Comparison of ENCODE assay signal across 21 cellular contexts in the genomic region with DNA sequence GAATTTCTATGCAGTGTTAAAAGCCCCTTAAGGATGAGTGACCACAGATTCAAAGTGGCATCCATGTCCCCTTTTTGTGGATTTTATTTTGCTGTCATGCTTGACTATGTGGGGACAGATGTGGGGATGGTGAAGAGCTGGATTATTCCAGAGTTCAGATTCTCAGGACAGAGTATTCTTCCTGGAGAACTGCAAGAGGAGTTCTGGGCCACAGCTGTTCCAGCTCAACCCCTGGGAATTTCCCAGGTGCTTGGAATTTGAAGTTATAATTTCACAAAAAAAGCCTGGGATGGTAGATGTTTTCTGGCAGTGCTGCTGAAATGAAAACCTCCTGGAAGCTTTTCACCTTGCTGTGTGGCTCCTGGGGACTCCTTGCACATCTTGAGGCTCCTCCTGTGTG.
A peak's percentile ranks its signal among the peaks of the same experiment; 100 is the strongest.
DNase-seq lines count a peak whose midpoint lies in the region; ATAC-seq and TF ChIP-seq lines count a peak whose summit lies in the region.
"Had no signal": no experiment of that assay in that cellular context is flagged by ENCODE, and none has a peak within 500 bp of the region (broad histone marks: within the 10 kb centered on the region; RNA-seq: fewer than 3 reads in every experiment).

No MANE protein-coding gene starts in this region.

- no peak overlapping the region for H4K91ac ChIP-seq in mesenchymal stem cell (ENCODE audit: low read length)

- H3K9me3 ChIP-seq in heart right ventricle, result no peaks in the 10 kb centered on the region
- no peaks in the 10 kb centered on the region for H3K9me3 ChIP-seq in mesenchymal stem cell (ENCODE audit: control insufficient read depth, low read length)
- H3K9me3 ChIP-seq: colonic mucosa, upper lobe of left lung had no signal

- H3K27me3 Mint-ChIP-seq in activated CD4-positive, alpha-beta memory T cell treated with anti-CD3 and anti-CD28 coated beads for 36 hours, result no peaks in the 10 kb centered on the region
- H3K27me3 Mint-ChIP-seq: activated CD4-positive, alpha-beta T cell treated with anti-CD3 and anti-CD28 coated beads for 36 hours; CD4-positive, alpha-beta T cell had no signal

- no peak overlapping the region for H3K27ac Mint-ChIP-seq in activated CD4-positive, alpha-beta memory T cell treated with anti-CD3 and anti-CD28 coated beads for 36 hours
- H3K27ac Mint-ChIP-seq: activated CD4-positive, alpha-beta T cell treated with anti-CD3 and anti-CD28 coated beads for 36 hours; activated naive CD4-positive, alpha-beta T cell treated with anti-CD3 and anti-CD28 coated beads, Interleukin-2, amount 50 U/mL, for 72 hours; CD4-positive, alpha-beta T cell had no signal

- H2BK120ac ChIP-seq in mesenchymal stem cell (ENCODE audit: low read depth, low read length), result no peak overlapping the region

- no peak overlapping the region for H2BK12ac ChIP-seq in mesenchymal stem cell (ENCODE audit: low read length in 2 of 2)

- CTCF ChIA-PET in activated CD4-positive, alpha-beta memory T cell treated with anti-CD3 and anti-CD28 coated beads for 36 hours (lab: Charles Lee), result no interaction called here

- no peaks in the 10 kb centered on the region for H3K36me3 Mint-ChIP-seq in activated CD4-positive, alpha-beta memory T cell treated with anti-CD3 and anti-CD28 coated beads for 36 hours
- H3K36me3 Mint-ChIP-seq: activated naive CD4-positive, alpha-beta T cell treated with anti-CD3 and anti-CD28 coated beads, Interleukin-2, amount 50 U/mL, for 72 hours had no signal

- TF ChIP-seq CTCF in heart right ventricle (IDR thresholded peaks at IDR 0.05), result no peak

- no peak overlapping the region for H3K4me2 ChIP-seq in mesenchymal stem cell (ENCODE audit: low read length, poor library complexity, severe bottlenecking)

- POLR2A ChIA-PET in activated CD4-positive, alpha-beta memory T cell treated with anti-CD3 and anti-CD28 coated beads for 36 hours (lab: Charles Lee), result no interaction called here

- H2AFZ ChIP-seq in mesenchymal stem cell (ENCODE audit: low read depth, low read length), result no peak overlapping the region

- H3K4me1 ChIP-seq in heart right ventricle (peaks cover 0 to 19% (median 7%) of the 10 kb centered on the region in 9 donors), mesenchymal stem cell (ENCODE audit: control insufficient read depth, insufficient read depth, low read depth, low read length) (peaks cover 7% of the 10 kb centered on the region)
- H3K4me1 ChIP-seq: colonic mucosa had no signal

- no peak overlapping the region for H3K4me3 ChIP-seq in heart right ventricle
- no peak overlapping the region for H3K4me3 ChIP-seq in mesenchymal stem cell (ENCODE audit: insufficient read depth in 1 of 2, low read depth in 1 of 2, low read length in 2 of 2)
- H3K4me3 ChIP-seq: cardiac muscle cell, colonic mucosa, skin epidermis, upper lobe of left lung had no signal

- peak overlapping the region in 1 of 2 experiments; percentile 16 for H3K18ac ChIP-seq in mesenchymal stem cell (ENCODE audit: low read depth in 1 of 2, low read length in 2 of 2)

- intact Hi-C loops in heart right ventricle (cut with DNase I) (no loop called here), left cardiac atrium (cut with DNase I) (no loop called here)
- intact Hi-C loops in activated CD4-positive, alpha-beta memory T cell treated with anti-CD3 and anti-CD28 coated beads for 36 hours (cut with micrococcal nuclease), result no loop called here

- peak overlapping the region; percentile 93 for H2AK5ac ChIP-seq in mesenchymal stem cell (ENCODE audit: low read length, severe bottlenecking)

- H3K4ac ChIP-seq in mesenchymal stem cell (ENCODE audit: low read depth in 1 of 2, low read length in 2 of 2), result no peak overlapping the region

- no peak overlapping the region for H3K23ac ChIP-seq in mesenchymal stem cell (ENCODE audit: low read length in 2 of 2)

- H3K27ac ChIP-seq in heart right ventricle, result peak overlapping the region in 4 of 10 donors; percentile 30 to 64 (median 56)
- peak overlapping the region; percentile 30 for H3K27ac ChIP-seq in mesenchymal stem cell (ENCODE audit: low read length, poor library complexity, severe bottlenecking)
- H3K27ac ChIP-seq: cardiac muscle cell, colonic mucosa, upper lobe of left lung had no signal

- H3K9me3 Mint-ChIP-seq in activated CD4-positive, alpha-beta memory T cell treated with anti-CD3 and anti-CD28 coated beads for 36 hours, result peaks cover under 1% of the 10 kb centered on the region

- no peaks in the 10 kb centered on the region for H3K36me3 ChIP-seq in heart right ventricle
- H3K36me3 ChIP-seq in mesenchymal stem cell (ENCODE audit: control insufficient read depth in 1 of 2, insufficient read depth in 2 of 2, low read depth in 1 of 2, low read length in 2 of 2), result no peaks in the 10 kb centered on the region
- H3K36me3 ChIP-seq: cardiac muscle cell, colonic mucosa, upper lobe of left lung had no signal

- H4K8ac ChIP-seq in mesenchymal stem cell (ENCODE audit: low read length), result no peak overlapping the region

- ATAC-seq in heart right ventricle (peak in 6 of 8 donors; percentile 31 to 58 (median 48)), left cardiac atrium (no peak)
- ATAC-seq: activated CD4-positive, alpha-beta T cell treated with anti-CD3 and anti-CD28 coated beads for 36 hours; activated naive CD4-positive, alpha-beta T cell treated with anti-CD3 and anti-CD28 coated beads, Interleukin-2, amount 50 U/mL, for 72 hours; PC-3 had no signal

- no peaks in the 10 kb centered on the region for H3K4me1 Mint-ChIP-seq in activated CD4-positive, alpha-beta memory T cell treated with anti-CD3 and anti-CD28 coated beads for 36 hours (ENCODE audit: low read depth)
- H3K4me1 Mint-ChIP-seq: activated CD4-positive, alpha-beta T cell treated with anti-CD3 and anti-CD28 coated beads for 36 hours had no signal

- H3K4me3 Mint-ChIP-seq in activated CD4-positive, alpha-beta memory T cell treated with anti-CD3 and anti-CD28 coated beads for 36 hours, result no peak overlapping the region
- H3K4me3 Mint-ChIP-seq: activated CD4-positive, alpha-beta T cell treated with anti-CD3 and anti-CD28 coated beads for 36 hours; CD4-positive, alpha-beta T cell had no signal

- DNase-seq in heart right ventricle (peak in 1 of 2 donors; percentile 11), left cardiac atrium (no peak), NCI-H69 (lab: John Stamatoyannopoulos, UW) (peak; percentile 3), mesenchymal stem cell (peak; percentile 22), NCI-H1092 treated with DMSO at 0.1 percent for 48 hours (lab: John Stamatoyannopoulos, UW) (no peak), H4 (ENCODE audit: low spot score) (no peak), NCI-H1105 (lab: John Stamatoyannopoulos, UW) (no peak)
- no peak for DNase-seq in activated CD4-positive, alpha-beta memory T cell treated with anti-CD3 and anti-CD28 coated beads for 36 hours
- DNase-seq: activated CD4-positive, alpha-beta T cell treated with anti-CD3 and anti-CD28 coated beads for 36 hours; activated effector memory CD4-positive, alpha-beta T cell treated with Interleukin-2 at 50 U/mL for 16 hours; CD4-positive, alpha-beta T cell; colonic mucosa; effector CD8-positive, alpha-beta T cell; NK-92 treated with Interleukin-12 subunit alpha and Interleukin-12 subunit beta, amount 100 ng/mL, for 24 hours; PC-3; SHP77; stimulated activated naive CD4-positive, alpha-beta T cell had no signal

- H3K27me3 ChIP-seq in heart right ventricle (no peaks in the 10 kb centered on the region), mesenchymal stem cell (ENCODE audit: control insufficient read depth in 1 of 2, insufficient read depth in 1 of 2, low read length in 2 of 2) (no peaks in the 10 kb centered on the region)
- H3K27me3 ChIP-seq: cardiac muscle cell, colonic mucosa, upper lobe of left lung had no signal

- H3K9ac ChIP-seq in mesenchymal stem cell (ENCODE audit: low read length), result no peak overlapping the region

- H3K14ac ChIP-seq in mesenchymal stem cell (ENCODE audit: low read length in 2 of 2), result no peak overlapping the region

- H3K79me1 ChIP-seq in mesenchymal stem cell (replicated peaks; ENCODE audit: low read length, poor library complexity, severe bottlenecking), result no peaks in the 10 kb centered on the region

- H2BK5ac ChIP-seq in mesenchymal stem cell (ENCODE audit: low read depth, low read length, poor library complexity, severe bottlenecking), result no peak overlapping the region

- no peak overlapping the region for H2BK15ac ChIP-seq in mesenchymal stem cell (ENCODE audit: low read depth, poor library complexity, severe bottlenecking)

Comparison
In these comparisons a context has a peak if more than half of its experiments do, and no peak if none do; other contexts are left out.
1. ATAC-seq: peak in heart right ventricle (6 of 8); none in left cardiac atrium (0 of 2).
2. DNase-seq: peak in NCI-H69 (single experiment) and mesenchymal stem cell (single experiment); none in left cardiac atrium (single experiment), NCI-H1092 treated with DMSO at 0.1 percent for 48 hours (single experiment), activated CD4-positive, alpha-beta memory T cell treated with anti-CD3 and anti-CD28 coated beads for 36 hours (single experiment), H4 (single experiment) and NCI-H1105 (single experiment).